In genomic region chr9:15307523-15307841, GRCh38 we compare ENCODE assay signal across 8 cellular contexts. TPM values are rescaled to one million over a fixed set of nuclear protein-coding genes. Genes with fewer than 3 reads are reported as not detected.
DNase-seq lines count a peak whose midpoint lies in the region; ATAC-seq, FAIRE-seq and TF ChIP-seq lines count a peak whose summit lies in the region.

No MANE protein-coding gene starts in this region.

- TF ChIP-seq EP300 in HepG2 (IDR thresholded peaks at IDR 0.05; ENCODE audit: low read depth in 2 of 2, low read length in 2 of 2), result no peak
- TF ChIP-seq EP300 in HepG2 (CRISPR knock-in tag; IDR thresholded peaks at IDR 0.05; ENCODE audit: borderline replicate concordance), result no peak

- in situ Hi-C loops in HepG2 (cut with HindIII; ENCODE audit: extremely low pct_ligation_motif_present, low pct_unique_long_range_greater_than_20kb), result no loop called here

- no peak overlapping the region for H2AFZ ChIP-seq in HepG2 (ENCODE audit: low read length)

- DNase-seq in WTC11 (ENCODE audit: low spot score), result no peak
- DNase-seq in HepG2 (ENCODE audit: low spot score), result no peak
- no peak for DNase-seq in uterus
- DNase-seq in GM03348 (ENCODE audit: low spot score), result no peak
- DNase-seq in activated CD4-positive, CD25-positive, alpha-beta regulatory T cell (lab: John Stamatoyannopoulos, UW), result no peak
- DNase-seq in hypothalamus (lab: John Stamatoyannopoulos, UW), result no peak

- peak overlapping the region; percentile 87 for H3K4me2 ChIP-seq in HepG2 (ENCODE audit: low read depth, low read length)

- no peak overlapping the region for H3K27ac Mint-ChIP-seq in WTC11

- ATAC-seq in HG02610 (IDR thresholded peaks at IDR 0.05; ENCODE audit: unreplicated experiment) (peak; percentile 18), WTC11 (peak; percentile 4), HepG2 (peak; percentile 48)

- H3K36me3 Mint-ChIP-seq in WTC11, result peaks cover 3% of the 10 kb centered on the region

- H3K27me3 ChIP-seq in HepG2 (ENCODE audit: control insufficient read depth in 1 of 2, insufficient read depth in 2 of 2, low read length in 2 of 2), result no peaks in the 10 kb centered on the region
- no peaks in the 10 kb centered on the region for H3K27me3 ChIP-seq in uterus

- 6% methylated on average over 4 of the region's 12 CpGs for WGBS in HepG2 (ENCODE audit: low lambda C conversion rate)

- TF ChIP-seq POLR2A in HepG2 (IDR thresholded peaks at IDR 0.05; ENCODE audit: insufficient read depth in 1 of 2, low read depth in 2 of 2, low read length in 2 of 2) (no peak), uterus (IDR thresholded peaks at IDR 0.05) (no peak)

- POLR2A ChIA-PET in WTC11 (lab: Charles Lee) (interaction anchor here (0.8 to 1.2 kb wide), 6 partner anchors 10 to 246 kb away, joined by 3 to 10 read pairs (median 4); partner anchors contain the start of gene CCDC171), HepG2 (lab: Yijun Ruan, JAX) (interaction anchor here (0.8 to 2.8 kb wide), 6 partner anchors 11 to 114 kb away, joined by 3 to 15 read pairs (median 4); no protein-coding TSS in a partner anchor)

- TF ChIP-seq RAD21 in HepG2 (CRISPR knock-in tag; IDR thresholded peaks at IDR 0.05), result 0 out of 2 replicates have a peak, but pooled peaks have one; percentile 2

- H3K4me3 Mint-ChIP-seq in WTC11, result peak overlapping the region; percentile 94

- peaks cover 27% of the 10 kb centered on the region for H3K79me2 ChIP-seq in HepG2 (ENCODE audit: insufficient read depth, low read length)

- no peak overlapping the region for H3K27ac ChIP-seq in HepG2 (ENCODE audit: extremely low read length, insufficient read depth, low read length)
- H3K27ac ChIP-seq in uterus, result peak overlapping the region; percentile 88 to 95

- H3K36me3 ChIP-seq in HepG2 (replicated peaks in 1 of 2; ENCODE audit: control insufficient read depth in 1 of 2, insufficient read depth in 2 of 2, low read length in 2 of 2) (no peaks in the 10 kb centered on the region), uterus (no peaks in the 10 kb centered on the region)

- H3K9me3 Mint-ChIP-seq in WTC11, result no peaks in the 10 kb centered on the region

- H3K9me3 ChIP-seq in HepG2 (ENCODE audit: low read length) (no peaks in the 10 kb centered on the region), uterus (no peaks in the 10 kb centered on the region)

- CTCF ChIA-PET in WTC11 (lab: Charles Lee) (interaction anchor here (0.5 to 2.3 kb wide), 14 partner anchors 8 to 348 kb away, joined by 3 to 14 read pairs (median 4); partner anchors contain the start of genes CCDC171 and SNAPC3), HepG2 (lab: Yijun Ruan, JAX; ENCODE audit: low intra/inter-chr PET ratio, low total read pairs) (no interaction called here)

- BruUV-seq in HepG2 (replicated peaks; lab: Mats Ljungman, UMichigan), result no TSS peak

- intact Hi-C loops in HepG2 (cut with micrococcal nuclease; ENCODE audit: unreplicated experiment), result loop anchor here (1.0 to 2.0 kb wide), 3 partner anchors 26 to 44 kb away; no protein-coding TSS in a partner anchor
- intact Hi-C loops in uterus (cut with DNase I; ENCODE audit: low total_unique reads), result loop anchor here (10.0 kb wide), 1 partner anchor 93 kb away; no protein-coding TSS in a partner anchor

- H3K4me1 ChIP-seq in HepG2 (ENCODE audit: insufficient read depth, low read length), result peaks cover 34% of the 10 kb centered on the region
- no peaks in the 10 kb centered on the region for H3K4me1 ChIP-seq in uterus

- FAIRE-seq in HepG2 (lab: Jason Lieb, UNC), result no peak

- peak overlapping the region; percentile 67 for H3K4me3 ChIP-seq in GM12875 (ENCODE audit: low read depth, low read length)
- H3K4me3 ChIP-seq in HepG2 (replicated peaks in 1 of 3; ENCODE audit: insufficient read depth in 1 of 3, low read depth in 2 of 3, low read length in 3 of 3), result peak overlapping the region; percentile 73 to 94 (median 83); a peak in 5 of 6 replicates
- peak overlapping the region; percentile 84 to 86 for H3K4me3 ChIP-seq in uterus

- H3K9ac ChIP-seq in HepG2 (ENCODE audit: insufficient read depth, low read depth, low read length), result peak overlapping the region; percentile 55

- H4K20me1 ChIP-seq in HepG2 (ENCODE audit: insufficient read depth, low read length), result no peaks in the 10 kb centered on the region

- H3K4me1 Mint-ChIP-seq in WTC11, result peaks cover 23% of the 10 kb centered on the region

- no peak for TF ChIP-seq CTCF in GM12875 (IDR thresholded peaks at IDR 0.05; ENCODE audit: borderline replicate concordance, insufficient read depth, low read depth, low read length)
- no peak for TF ChIP-seq CTCF in WTC11 (IDR thresholded peaks at IDR 0.05)
- peak; percentile 73 for TF ChIP-seq CTCF in HepG2 (CRISPR knock-in tag; IDR thresholded peaks at IDR 0.05)
- peak in 1 of 4 experiments; percentile 2 for TF ChIP-seq CTCF in uterus (IDR thresholded peaks at IDR 0.05)

- peaks cover 16% of the 10 kb centered on the region for H3K27me3 Mint-ChIP-seq in WTC11 (ENCODE audit: low read depth)

TF ChIP-seq in WTC11, 78 proteins besides CTCF, POLR2A, EP300 and RAD21 (continues in another document):
- TF ChIP-seq ZBTB21 (CRISPR knock-in tag; IDR thresholded peaks at IDR 0.05; ENCODE audit: borderline replicate concordance), result 0 out of 2 replicates have a peak, but pooled peaks have one; percentile 5

TF ChIP-seq in HepG2, 621 proteins besides CTCF, POLR2A, EP300 and RAD21 (continues in another document):
- TF ChIP-seq E2F1 (CRISPR knock-in tag; IDR thresholded peaks at IDR 0.05) (no peak), ZNF644 (CRISPR knock-in tag; IDR thresholded peaks at IDR 0.05; ENCODE audit: low read depth) (no peak), PRMT3 (CRISPR knock-in tag; IDR thresholded peaks at IDR 0.05; ENCODE audit: borderline replicate concordance, low read depth) (0 out of 2 replicates have a peak, but pooled peaks have one; percentile 47), HNF4G (IDR thresholded peaks at IDR 0.05; ENCODE audit: borderline replicate concordance, low read depth, low read length) (no peak), HNF4G (CRISPR knock-in tag; IDR thresholded peaks at IDR 0.05; ENCODE audit: borderline replicate concordance, low read depth) (no peak), RFXANK (CRISPR knock-in tag; IDR thresholded peaks at IDR 0.05) (no peak), ZNF34 (CRISPR knock-in tag; IDR thresholded peaks at IDR 0.05; ENCODE audit: borderline replicate concordance) (peak; percentile 89; the same call in 1 of the 2 replicates), ZNF225 (CRISPR knock-in tag; IDR thresholded peaks at IDR 0.05) (no peak), ZNF772 (CRISPR knock-in tag; IDR thresholded peaks at IDR 0.05) (0 out of 2 replicates have a peak, but pooled peaks have one; percentile 32), FIP1L1 (IDR thresholded peaks at IDR 0.05; ENCODE audit: borderline replicate concordance, insufficient read depth, low read depth, low read length) (no peak), RARA (CRISPR knock-in tag; IDR thresholded peaks at IDR 0.05) (peak; percentile 78), POGK (CRISPR knock-in tag; conservative IDR thresholded peaks at IDR 0.05) (no peak), HES4 (CRISPR knock-in tag; IDR thresholded peaks at IDR 0.05; ENCODE audit: borderline replicate concordance) (no peak)

RNA-seq across cellular contexts. Expression of gene TTC39B, which starts 0.5 kb away (rescaled TPM):
- total RNA-seq in WTC11 (2021) (12.3 to 13.9 TPM (median 12.5 TPM) in 3 replicates), HepG2 (2016; rRNA removed; fragmentation: Illumina TruSeq; extraction: Trizol) (18.5 and 19.4 TPM in 2 replicates), uterus (10 to 100 TPM; 14.1 to 21.9 (median 19.6) TPM)
- 3.7 and 4.6 TPM in 2 replicates for total RNA-seq in HepG2 (2016; cell fraction: cytosol; rRNA removed; fragmentation: Illumina TruSeq; extraction: Trizol; ENCODE audit: low read depth)
- 19.8 and 20.5 TPM in 2 replicates for total RNA-seq in HepG2 (2016; cell fraction: insoluble cytoplasmic fraction; rRNA removed; fragmentation: Illumina TruSeq; extraction: Trizol)
- total RNA-seq in HepG2 (2016; cell fraction: membrane; rRNA removed; fragmentation: Illumina TruSeq; extraction: Trizol), result 7.6 and 10.4 TPM in 2 replicates
- total RNA-seq in HepG2 (2016; cell fraction: nucleus; rRNA removed; fragmentation: Illumina TruSeq; extraction: Trizol), result 28.5 and 32.5 TPM in 2 replicates
- 9.8 and 14.3 TPM in 2 replicates for polyA plus RNA-seq in HepG2 (2011; rRNA removed)
- 4.3 and 4.7 TPM in 2 replicates for polyA plus RNA-seq in HepG2 (2011; cell fraction: cytosol; rRNA removed)
- 19.0 and 22.8 TPM in 2 replicates for polyA plus RNA-seq in HepG2 (2011; cell fraction: nucleus; rRNA removed)
- 5.4 and 7.7 TPM in 2 replicates for polyA plus RNA-seq in HepG2 (2012)
- polyA plus RNA-seq in HepG2 (2016; cell fraction: cytosol; fragmentation: Illumina TruSeq; extraction: Trizol; ENCODE audit: low read depth), result 1.6 and 1.8 TPM in 2 replicates
- polyA plus RNA-seq in HepG2 (2016; cell fraction: insoluble cytoplasmic fraction; fragmentation: Illumina TruSeq; extraction: Trizol; ENCODE audit: low read depth), result 9.2 and 10.2 TPM in 2 replicates
- polyA plus RNA-seq in HepG2 (2016; cell fraction: membrane; fragmentation: Illumina TruSeq; extraction: Trizol; ENCODE audit: low read depth), result 3.8 and 4.1 TPM in 2 replicates
- 20.6 and 23.2 TPM in 2 replicates for polyA plus RNA-seq in HepG2 (2016; cell fraction: nucleus; fragmentation: Illumina TruSeq; extraction: Trizol; ENCODE audit: insufficient read depth, low read depth)
- 0.61 and 32.6 TPM in 2 replicates for polyA minus RNA-seq in HepG2 (2011; rRNA and poly(A)+ RNA removed; ENCODE audit: low replicate concordance)
- polyA minus RNA-seq in HepG2 (2011; cell fraction: cytosol; rRNA and poly(A)+ RNA removed), result 14.8 and 15.7 TPM in 2 replicates
- polyA minus RNA-seq in HepG2 (2011; cell fraction: nucleus; rRNA and poly(A)+ RNA removed), result 59.2 and 75.3 TPM in 2 replicates
